13 cellular contexts compared by ENCODE assay signal in the genomic region with DNA sequence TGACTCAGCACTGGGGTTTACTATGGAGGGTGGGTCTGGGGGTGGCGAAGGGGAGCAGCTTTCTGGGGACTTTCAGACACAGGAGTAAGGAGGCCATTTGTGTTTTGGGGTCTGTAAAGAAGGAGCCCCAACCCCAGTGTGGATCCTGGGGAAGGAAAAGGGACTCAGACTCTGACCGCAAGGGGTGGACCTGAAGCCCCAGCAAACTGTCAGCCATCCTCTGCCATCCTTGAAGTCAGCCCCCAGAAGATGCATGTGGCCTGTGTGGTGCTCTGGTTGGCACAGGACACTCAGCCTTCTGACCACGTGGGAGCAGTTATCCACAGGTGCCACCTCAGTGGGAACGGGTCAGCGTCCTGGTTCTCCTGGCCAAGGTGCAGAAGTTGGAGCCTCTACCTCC. TPM values are rescaled to one million over a fixed set of nuclear protein-coding genes. Genes with fewer than 3 reads are reported as not detected.
DNase-seq lines count a peak whose midpoint lies in the region; ATAC-seq and TF ChIP-seq lines count a peak whose summit lies in the region.
"Had no signal": no experiment of that assay in that cellular context is flagged by ENCODE, and none has a peak within 500 bp of the region (broad histone marks: within the 10 kb centered on the region; RNA-seq: fewer than 3 reads in every experiment).

No MANE protein-coding gene starts in this region.

- no peak for TF ChIP-seq EP300 in sigmoid colon (IDR thresholded peaks at IDR 0.05)

- DNase-seq in T-helper 2 cell treated with Interferon-gamma antibody and Interleukin-4, amounts not matched to agents 5 μg/mL and 100 μg/mL, for 36 hours (ENCODE audit: low spot score), result no peak
- DNase-seq in T-helper 2 cell, result no peak
- DNase-seq in OCI-LY7 (ENCODE audit: low spot score), result no peak
- DNase-seq in chondrocyte (ENCODE audit: low spot score), result peak; percentile 37
- peak; percentile 53 for DNase-seq in sigmoid colon
- DNase-seq in foreskin fibroblast, result no peak
- no peak for DNase-seq in retina
- DNase-seq: activated CD4-positive, alpha-beta T cell treated with anti-CD3 and anti-CD28 coated beads, Interleukin-2, amount 50 U/mL, for 4 hours had no signal

- H3K9me3 Mint-ChIP-seq in T-helper 2 cell treated with Interferon-gamma antibody and Interleukin-4, amounts not matched to agents 5 μg/mL and 100 μg/mL, for 36 hours, result no peaks in the 10 kb centered on the region
- no peaks in the 10 kb centered on the region for H3K9me3 Mint-ChIP-seq in chondrocyte (ENCODE audit: low read depth)

- no peak overlapping the region for H3K4me2 ChIP-seq in OCI-LY7 (ENCODE audit: low read length)

- no peaks in the 10 kb centered on the region for H3K27me3 ChIP-seq in sigmoid colon
- H3K27me3 ChIP-seq: MG63, tibial nerve had no signal

- no peak for TF ChIP-seq CTCF in OCI-LY7 (conservative IDR thresholded peaks at IDR 0.05; ENCODE audit: low read length)
- no peak for TF ChIP-seq CTCF in chondrocyte (IDR thresholded peaks at IDR 0.05)
- no peak for TF ChIP-seq CTCF in sigmoid colon (IDR thresholded peaks at IDR 0.05)
- TF ChIP-seq CTCF in foreskin fibroblast (IDR thresholded peaks at IDR 0.05; ENCODE audit: low read depth, low read length), result no peak

- H3K9me2 ChIP-seq in OCI-LY7 (ENCODE audit: insufficient read depth, low read length), result no peaks in the 10 kb centered on the region

- peaks cover 54% of the 10 kb centered on the region for H3K4me1 Mint-ChIP-seq in T-helper 2 cell treated with Interferon-gamma antibody and Interleukin-4, amounts not matched to agents 5 μg/mL and 100 μg/mL, for 36 hours (ENCODE audit: low read depth)
- peaks cover 70% of the 10 kb centered on the region for H3K4me1 Mint-ChIP-seq in chondrocyte (ENCODE audit: low read depth)

- POLR2A ChIA-PET in OCI-LY7 (lab: Charles Lee), result no interaction called here

- H3K9me3 ChIP-seq in OCI-LY7 (ENCODE audit: low read length) (no peaks in the 10 kb centered on the region), sigmoid colon (no peaks in the 10 kb centered on the region)
- H3K9me3 ChIP-seq: MG63, tibial nerve had no signal

- CTCF ChIA-PET in OCI-LY7 (lab: Charles Lee; ENCODE audit: unreplicated experiment), result interaction anchor here (1.3 kb wide), 1 partner anchor 194 kb away, joined by 3 read pairs; no protein-coding TSS in a partner anchor

- intact Hi-C loops in OCI-LY7 (cut with micrococcal nuclease; ENCODE audit: unreplicated experiment) (no loop called here), sigmoid colon (cut with DNase I) (loop anchor here (5.0 kb wide), 2 partner anchors 123 to 193 kb away; partner anchors contain the start of genes AHCYL1 and CSF1)

- H3K27me3 Mint-ChIP-seq in T-helper 2 cell treated with Interferon-gamma antibody and Interleukin-4, amounts not matched to agents 5 μg/mL and 100 μg/mL, for 36 hours (ENCODE audit: low read depth), result no peaks in the 10 kb centered on the region
- no peaks in the 10 kb centered on the region for H3K27me3 Mint-ChIP-seq in chondrocyte (ENCODE audit: low read depth)

- H3K36me3 ChIP-seq in OCI-LY7 (ENCODE audit: insufficient read depth, low read length), result no peaks in the 10 kb centered on the region
- no peaks in the 10 kb centered on the region for H3K36me3 ChIP-seq in sigmoid colon
- H3K36me3 ChIP-seq: MG63, tibial nerve had no signal

- H3K4me3 ChIP-seq in OCI-LY7 (ENCODE audit: low read depth, low read length, poor library complexity, severe bottlenecking) (no peak overlapping the region), sigmoid colon (no peak overlapping the region), foreskin fibroblast (ENCODE audit: low read depth in 1 of 2, low read length in 2 of 2) (no peak overlapping the region)
- H3K4me3 ChIP-seq: MG63, tibial nerve had no signal

- H3K27ac Mint-ChIP-seq in T-helper 2 cell treated with Interferon-gamma antibody and Interleukin-4, amounts not matched to agents 5 μg/mL and 100 μg/mL, for 36 hours, result peak overlapping the region; percentile 93
- H3K27ac Mint-ChIP-seq in chondrocyte (ENCODE audit: unreplicated experiment), result no peak overlapping the region

- H3K4me1 ChIP-seq in OCI-LY7 (ENCODE audit: insufficient read depth, low read length, poor library complexity, severe bottlenecking), result no peaks in the 10 kb centered on the region
- peaks cover 0 to 44% (median 38%) of the 10 kb centered on the region in 4 donors for H3K4me1 ChIP-seq in sigmoid colon

- ATAC-seq in HG02885 (IDR thresholded peaks at IDR 0.05; ENCODE audit: poor library complexity, unreplicated experiment), result no peak

- no peaks in the 10 kb centered on the region for H3K36me3 Mint-ChIP-seq in T-helper 2 cell treated with Interferon-gamma antibody and Interleukin-4, amounts not matched to agents 5 μg/mL and 100 μg/mL, for 36 hours (ENCODE audit: low read depth)
- H3K36me3 Mint-ChIP-seq in chondrocyte (ENCODE audit: low read depth), result no peaks in the 10 kb centered on the region

- WGBS in sigmoid colon, 2 donors, result 89 to 91% methylated on average over 5 of the region's 5 CpGs

- TF ChIP-seq POLR2A in sigmoid colon (IDR thresholded peaks at IDR 0.05), result no peak

- no peaks in the 10 kb centered on the region for H3K79me2 ChIP-seq in OCI-LY7 (ENCODE audit: insufficient read depth, low read depth, low read length)

- H3K4me3 Mint-ChIP-seq in T-helper 2 cell treated with Interferon-gamma antibody and Interleukin-4, amounts not matched to agents 5 μg/mL and 100 μg/mL, for 36 hours, result no peak overlapping the region
- H3K4me3 Mint-ChIP-seq in chondrocyte (ENCODE audit: unreplicated experiment), result no peak overlapping the region

- H4K20me1 ChIP-seq in OCI-LY7 (ENCODE audit: insufficient read depth, low read length), result no peaks in the 10 kb centered on the region

- no TSS peak for BruUV-seq in OCI-LY7 (replicated peaks; lab: Mats Ljungman, UMichigan)

- H3K27ac ChIP-seq in OCI-LY7 (ENCODE audit: low read depth, low read length, poor library complexity, severe bottlenecking) (no peak overlapping the region), sigmoid colon (no peak overlapping the region)

- H2AFZ ChIP-seq in OCI-LY7 (ENCODE audit: low read length), result 0 out of 2 replicates have a peak overlapping the region, but pooled peaks have one; percentile 5

RNA-seq across cellular contexts. Expression of gene EPS8L3, which starts 26.0 kb away (rescaled TPM):
- not detected in 2 replicates for total RNA-seq in OCI-LY7 (2014; rRNA removed; shearing (Covaris generic))
- total RNA-seq in OCI-LY7 (2022), result not detected in 2 replicates
- not detected in 3 replicates for total RNA-seq in chondrocyte
- 1 to 10 TPM in 2 of 4 donors, not detected in 2; 1.1 to 1.4 TPM for total RNA-seq in sigmoid colon
- 100 to 1,000 TPM in 1 of 3 donors, 10 to 100 TPM in 2; 81.7 to 212 (median 84.4) TPM for polyA plus RNA-seq in sigmoid colon
- total RNA-seq: glomerular endothelial cell, tibial nerve had no signal
- polyA plus RNA-seq: neural cell had no signal

RNA-seq across cellular contexts. Expression of gene GSTM3, which starts 48.9 kb away (rescaled TPM):
- total RNA-seq in OCI-LY7 (2014; rRNA removed; shearing (Covaris generic)), result not detected in 2 replicates
- total RNA-seq in OCI-LY7 (2022) (not detected in 2 replicates), chondrocyte (51.2 to 63.8 TPM (median 61.5 TPM) in 3 replicates), sigmoid colon (100 to 1,000 TPM in 3 of 4 donors, 10 to 100 TPM in 1; 61.1 to 143 (median 122) TPM)
- polyA plus RNA-seq in sigmoid colon, result 10 to 100 TPM; 21.6 to 64.3 (median 40.2) TPM

Comparison
In these comparisons a context has a peak if more than half of its experiments do, and no peak if none do; other contexts are left out.
1. DNase-seq: peak in chondrocyte (single experiment) and sigmoid colon (single experiment); none in T-helper 2 cell treated with Interferon-gamma antibody and Interleukin-4, amounts not matched to agents 5 μg/mL and 100 μg/mL, for 36 hours (single experiment), T-helper 2 cell (0 of 5), OCI-LY7 (single experiment), foreskin fibroblast (0 of 2) and retina (single experiment).
2. RNA of gene GSTM3, which starts 48.9 kb away (total RNA-seq): 61.1 to 143 TPM in sigmoid colon and 51.2 to 63.8 TPM in chondrocyte; not detected in OCI-LY7; every median in the first group is over 10 times any median in the second.